16 cellular contexts compared by ENCODE assay signal in genomic region chr3:183262979-183263378, GRCh38. TPM values are rescaled to one million over a fixed set of nuclear protein-coding genes. Genes with fewer than 3 reads are reported as not detected.
DNase-seq lines count a peak whose midpoint lies in the region; ATAC-seq and TF ChIP-seq lines count a peak whose summit lies in the region.
"Had no signal": no experiment of that assay in that cellular context is flagged by ENCODE, and none has a peak within 500 bp of the region (broad histone marks: within the 10 kb centered on the region; RNA-seq: fewer than 3 reads in every experiment).

No MANE protein-coding gene starts in this region.

- no peak overlapping the region for H3K4me3 ChIP-seq in mesenchymal stem cell (ENCODE audit: insufficient read depth in 1 of 2, low read depth in 1 of 2, low read length in 2 of 2)
- H3K4me3 ChIP-seq in vagina = no peak overlapping the region
- H3K4me3 ChIP-seq in psoas muscle = no peak overlapping the region

- DNase-seq in activated T-cell treated with anti-CD3 and anti-CD28 coated beads, Interleukin-2, amount 50 U/mL, for 24 hours = no peak
- no peak for DNase-seq in activated T-cell treated with anti-CD3 and anti-CD28 coated beads for 4 hours
- DNase-seq in caudate nucleus (lab: John Stamatoyannopoulos, UW) = no peak
- no peak for DNase-seq in mesenchymal stem cell
- no peak for DNase-seq in vagina (ENCODE audit: extremely low spot score in 2 of 2)
- no peak for DNase-seq in psoas muscle
- DNase-seq in NCI-H2107 treated with DMSO at 0.1 percent for 48 hours (lab: John Stamatoyannopoulos, UW; ENCODE audit: unreplicated experiment) = no peak
- no peak for DNase-seq in type B pancreatic cell (ENCODE audit: extremely low spot score, unreplicated experiment)
- DNase-seq: CD4-positive, alpha-beta memory T cell; NCI-H1417 treated with DMSO at 0.1 percent for 48 hours; NCI-H2029; NCI-H2171 treated with DMSO at 0.1 percent for 48 hours; NCI-H446 treated with DMSO at 0.1 percent for 48 hours; NCI-H748 treated with DMSO at 0.1 percent for 48 hours had no signal

- TF ChIP-seq CTCF in vagina (IDR thresholded peaks at IDR 0.05) (no peak), psoas muscle (IDR thresholded peaks at IDR 0.05) (no peak), type B pancreatic cell (conservative IDR thresholded peaks at IDR 0.05) (no peak)

- H3K27me3 Mint-ChIP-seq in activated T-cell treated with anti-CD3 and anti-CD28 coated beads, Interleukin-2, amount 50 U/mL, for 24 hours = peaks cover 2% of the 10 kb centered on the region
- no peaks in the 10 kb centered on the region for H3K27me3 Mint-ChIP-seq in type B pancreatic cell

- H3K36me3 Mint-ChIP-seq in activated T-cell treated with anti-CD3 and anti-CD28 coated beads, Interleukin-2, amount 50 U/mL, for 24 hours (ENCODE audit: low read depth) = peaks cover 46% of the 10 kb centered on the region
- peaks cover 6% of the 10 kb centered on the region for H3K36me3 Mint-ChIP-seq in type B pancreatic cell

- WGBS in mesenchymal stem cell = 86% methylated on average over 2 of the region's 2 CpGs
- 90 to 97% (median 95%) methylated on average over 2 of the region's 2 CpGs for WGBS in psoas muscle, 3 donors

- H3K4me1 ChIP-seq in mesenchymal stem cell (ENCODE audit: control insufficient read depth, insufficient read depth, low read depth, low read length) = peaks cover 15% of the 10 kb centered on the region
- H3K4me1 ChIP-seq in vagina = peaks cover 63% of the 10 kb centered on the region
- peaks cover 58% of the 10 kb centered on the region for H3K4me1 ChIP-seq in psoas muscle

- no peak overlapping the region for H3K4me2 ChIP-seq in mesenchymal stem cell (ENCODE audit: low read length, poor library complexity, severe bottlenecking)

- no peak overlapping the region for H3K14ac ChIP-seq in mesenchymal stem cell (ENCODE audit: low read length in 2 of 2)

- H3K4me3 Mint-ChIP-seq in activated T-cell treated with anti-CD3 and anti-CD28 coated beads, Interleukin-2, amount 50 U/mL, for 24 hours = no peak overlapping the region
- no peak overlapping the region for H3K4me3 Mint-ChIP-seq in type B pancreatic cell
- H3K4me3 Mint-ChIP-seq: CD4-positive, alpha-beta memory T cell had no signal

- no peak overlapping the region for H2AK5ac ChIP-seq in mesenchymal stem cell (ENCODE audit: low read length, severe bottlenecking)

- intact Hi-C loops in vagina (cut with DNase I) (no loop called here), psoas muscle (cut with DNase I) (no loop called here)

- no peaks in the 10 kb centered on the region for H3K27me3 ChIP-seq in mesenchymal stem cell (ENCODE audit: control insufficient read depth in 1 of 2, insufficient read depth in 1 of 2, low read length in 2 of 2)
- H3K27me3 ChIP-seq in vagina = no peaks in the 10 kb centered on the region
- H3K27me3 ChIP-seq in psoas muscle (ENCODE audit: insufficient read depth in 3 of 3, low read length in 2 of 3) = no peaks in the 10 kb centered on the region

- no peak overlapping the region for H2BK12ac ChIP-seq in mesenchymal stem cell (ENCODE audit: low read length in 2 of 2)

- H3K27ac ChIP-seq in caudate nucleus (ENCODE audit: low read depth, low read length) (peak overlapping the region; percentile 23), mesenchymal stem cell (ENCODE audit: low read length, poor library complexity, severe bottlenecking) (no peak overlapping the region), vagina (peak overlapping the region; percentile 41), psoas muscle (no peak overlapping the region)
- H3K27ac ChIP-seq: 22Rv1 had no signal

- peak overlapping the region in 1 of 2 experiments; percentile 9 for H3K18ac ChIP-seq in mesenchymal stem cell (ENCODE audit: low read depth in 1 of 2, low read length in 2 of 2)

- peak overlapping the region; percentile 51 for H4K8ac ChIP-seq in mesenchymal stem cell (ENCODE audit: low read length)

- H3K4me1 Mint-ChIP-seq in activated T-cell treated with anti-CD3 and anti-CD28 coated beads, Interleukin-2, amount 50 U/mL, for 24 hours (ENCODE audit: low read depth) = peaks cover 19% of the 10 kb centered on the region
- peaks cover 25% of the 10 kb centered on the region for H3K4me1 Mint-ChIP-seq in type B pancreatic cell (ENCODE audit: unreplicated experiment)
- H3K4me1 Mint-ChIP-seq: CD4-positive, alpha-beta memory T cell had no signal

- peak overlapping the region in 1 of 2 experiments; percentile 49 for H3K4ac ChIP-seq in mesenchymal stem cell (ENCODE audit: low read depth in 1 of 2, low read length in 2 of 2)

- no peaks in the 10 kb centered on the region for H3K9me3 Mint-ChIP-seq in activated T-cell treated with anti-CD3 and anti-CD28 coated beads, Interleukin-2, amount 50 U/mL, for 24 hours
- no peaks in the 10 kb centered on the region for H3K9me3 Mint-ChIP-seq in type B pancreatic cell

- peaks cover 23% of the 10 kb centered on the region for H3K79me1 ChIP-seq in mesenchymal stem cell (replicated peaks; ENCODE audit: low read length, poor library complexity, severe bottlenecking)

- no peak for TF ChIP-seq POLR2A in vagina (IDR thresholded peaks at IDR 0.05)

- ATAC-seq in psoas muscle = no peak
- ATAC-seq: HCT116 had no signal

- no peak overlapping the region for H2BK15ac ChIP-seq in mesenchymal stem cell (ENCODE audit: low read depth, poor library complexity, severe bottlenecking)

- H3K36me3 ChIP-seq in mesenchymal stem cell (ENCODE audit: control insufficient read depth in 1 of 2, insufficient read depth in 2 of 2, low read depth in 1 of 2, low read length in 2 of 2) = peaks cover 0 to 7% of the 10 kb centered on the region in 2 experiments
- H3K36me3 ChIP-seq in vagina = no peaks in the 10 kb centered on the region
- H3K36me3 ChIP-seq in psoas muscle (ENCODE audit: insufficient read depth in 1 of 2, low read depth in 1 of 2) = peaks cover 0 to 2% of the 10 kb centered on the region in 2 donors

- H2BK5ac ChIP-seq in mesenchymal stem cell (ENCODE audit: low read depth, low read length, poor library complexity, severe bottlenecking) = no peak overlapping the region

- H3K9ac ChIP-seq in mesenchymal stem cell (ENCODE audit: low read length) = no peak overlapping the region

- H3K9me3 ChIP-seq in mesenchymal stem cell (ENCODE audit: control insufficient read depth, low read length) (no peaks in the 10 kb centered on the region), vagina (no peaks in the 10 kb centered on the region), psoas muscle (no peaks in the 10 kb centered on the region)

- H2BK120ac ChIP-seq in mesenchymal stem cell (ENCODE audit: low read depth, low read length) = no peak overlapping the region

- H4K91ac ChIP-seq in mesenchymal stem cell (ENCODE audit: low read length) = no peak overlapping the region

- H3K23ac ChIP-seq in mesenchymal stem cell (ENCODE audit: low read length in 2 of 2) = no peak overlapping the region

- H2AFZ ChIP-seq in mesenchymal stem cell (ENCODE audit: low read depth, low read length) = no peak overlapping the region

- peak overlapping the region; percentile 41 for H3K27ac Mint-ChIP-seq in activated T-cell treated with anti-CD3 and anti-CD28 coated beads, Interleukin-2, amount 50 U/mL, for 24 hours
- no peak overlapping the region for H3K27ac Mint-ChIP-seq in type B pancreatic cell
- H3K27ac Mint-ChIP-seq: CD4-positive, alpha-beta memory T cell had no signal

RNA-seq across cellular contexts. Expression of gene B3GNT5, which starts 9.9 kb away (rescaled TPM):
- 10.6 TPM for polyA plus RNA-seq in mesenchymal stem cell (2013, experiment 1 of 2)
- polyA plus RNA-seq in mesenchymal stem cell (2013, experiment 2 of 2) = 10.8 TPM
- total RNA-seq in vagina = 20.4 TPM
- total RNA-seq in psoas muscle = 10 to 100 TPM; 44.8 to 98.1 (median 63.7) TPM
- polyA plus RNA-seq in psoas muscle = 10 to 100 TPM; 12.1 to 98.9 (median 43.4) TPM
- 28.7 and 37.0 TPM in 2 replicates for total RNA-seq in type B pancreatic cell (ENCODE audit: low replicate concordance)

Comparison
In these comparisons a context has a peak if more than half of its experiments do, and no peak if none do; other contexts are left out.
1. H3K27ac ChIP-seq: peak in caudate nucleus (single experiment) and vagina (single experiment); none in mesenchymal stem cell (single experiment) and psoas muscle (single experiment).